ENCODE assay signal across 10 cellular contexts in the genomic region with DNA sequence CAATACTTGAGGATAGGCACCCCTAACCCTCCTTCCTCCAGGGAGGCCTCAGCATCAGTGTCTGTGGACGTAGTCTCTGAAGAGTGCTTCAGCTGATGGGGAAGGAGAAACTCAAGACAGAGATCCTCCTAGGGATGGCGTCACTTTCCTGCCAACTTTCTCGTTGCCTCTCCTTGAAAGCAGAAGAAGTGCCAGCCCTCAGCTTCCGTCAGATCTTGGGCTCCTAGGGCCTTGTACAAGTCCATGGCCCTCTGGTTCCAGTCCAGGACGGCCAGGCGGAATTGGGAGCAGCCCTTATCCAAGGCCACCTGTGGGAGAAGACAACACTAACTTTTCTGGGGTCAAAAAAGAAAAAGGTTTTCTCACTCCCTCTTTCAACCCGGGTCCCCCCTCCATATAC. TPM values are rescaled to one million over a fixed set of nuclear protein-coding genes. Genes with fewer than 3 reads are reported as not detected.
DNase-seq lines count a peak whose midpoint lies in the region; ATAC-seq, FAIRE-seq and TF ChIP-seq lines count a peak whose summit lies in the region.
"Had no signal": no experiment of that assay in that cellular context is flagged by ENCODE, and none has a peak within 500 bp of the region (broad histone marks: within the 10 kb centered on the region; RNA-seq: fewer than 3 reads in every experiment).

No MANE protein-coding gene starts in this region.

- no peak for TF ChIP-seq EP300 in H1 (IDR thresholded peaks at IDR 0.05; ENCODE audit: borderline replicate concordance in 1 of 2, low read depth in 2 of 2, low read length in 2 of 2)

- no peak overlapping the region for H2BK12ac ChIP-seq in H1 (ENCODE audit: low read depth, low read length)

- H3K23me2 ChIP-seq in H1 (ENCODE audit: low read depth, low read length), result peaks cover 8% of the 10 kb centered on the region

- no peak overlapping the region for H2AFZ ChIP-seq in H1 (ENCODE audit: low read length)

- no peak overlapping the region for H2BK15ac ChIP-seq in H1 (ENCODE audit: low read length)

- H3K14ac ChIP-seq in H1 (ENCODE audit: insufficient read length), result no peak overlapping the region

- H3K27ac ChIP-seq in H1 (ENCODE audit: low read depth, low read length), result no peak overlapping the region

- intact Hi-C loops in CD14-positive monocyte (cut with micrococcal nuclease), result loop anchor here (5.0 kb wide), 1 partner anchor 61 kb away; a partner anchor contains a TSS

- peaks cover 2% of the 10 kb centered on the region; the same call in 1 of the 2 replicates for H3K79me1 ChIP-seq in H1 (ENCODE audit: low read depth, low read length)

- peak overlapping the region in 1 of 4 experiments; percentile 64; a peak in 1 of 7 replicates for H3K9ac ChIP-seq in H1 (replicated peaks in 1 of 4; ENCODE audit: extremely low read depth in 1 of 4, low read depth in 3 of 4, low read length in 3 of 4)

- H3K9me3 Mint-ChIP-seq in CD14-positive monocyte, result no peaks in the 10 kb centered on the region
- H3K9me3 Mint-ChIP-seq in natural killer cell treated with Interleukin-12 subunit alpha and Interleukin-12 subunit beta and Interleukin-15 and Interleukin-18, amount 100 ng/mL, for 72 hours, result no peaks in the 10 kb centered on the region

- no peak for ATAC-seq in natural killer cell treated with Interleukin-12 subunit alpha and Interleukin-12 subunit beta and Interleukin-15 and Interleukin-18, amount 100 ng/mL, for 72 hours
- no peak for ATAC-seq in GM21576 (IDR thresholded peaks at IDR 0.05; ENCODE audit: unreplicated experiment)
- ATAC-seq in HG03520 (IDR thresholded peaks at IDR 0.05; ENCODE audit: unreplicated experiment), result no peak

- H4K5ac ChIP-seq in H1 (ENCODE audit: insufficient read length, low read depth, low read length), result peak overlapping the region; percentile 2

- no peak for TF ChIP-seq POLR2A in H1 (IDR thresholded peaks at IDR 0.05; ENCODE audit: control extremely low read depth in 1 of 2, low read depth in 2 of 2, low read length in 2 of 2)

- no peak for TF ChIP-seq CTCF in CD14-positive monocyte (IDR thresholded peaks at IDR 0.05)
- TF ChIP-seq CTCF in H1 (IDR thresholded peaks at IDR 0.05; ENCODE audit: control extremely low read depth in 1 of 3, insufficient read depth in 1 of 3, low read depth in 1 of 3, low read length in 3 of 3), result no peak

- DNase-seq in CD14-positive monocyte (ENCODE audit: low spot score) (peak; percentile 76), MV-4-11 (lab: John Stamatoyannopoulos, UW) (peak; percentile 41), H1 (ENCODE audit: low read depth in 1 of 2, low spot score in 2 of 2) (no peak), SW480 (ENCODE audit: low spot score) (no peak), dedifferentiated amniotic fluid mesenchymal stem cell (ENCODE audit: extremely low spot score) (no peak)
- no peak for DNase-seq in natural killer cell treated with Interleukin-12 subunit alpha and Interleukin-12 subunit beta and Interleukin-15 and Interleukin-18, amount 100 ng/mL, for 72 hours (ENCODE audit: low spot score)
- DNase-seq: activated CD4-positive, CD25-positive, alpha-beta regulatory T cell; NCI-H1694 treated with DMSO at 0.1 percent for 48 hours had no signal

- H3K79me2 ChIP-seq in H1 (ENCODE audit: control insufficient read depth in 1 of 2, insufficient read depth in 2 of 2, low read length in 2 of 2), result peaks cover 0 to 3% of the 10 kb centered on the region in 2 experiments; a peak in 1 of 4 replicates

- WGBS in H1 (ENCODE audit: extremely low coverage in 1 of 2, insufficient coverage in 1 of 2, insufficient read length in 1 of 2, insufficient replicate concordance in 2 of 2, low coverage in 1 of 2, low lambda C conversion rate in 2 of 2, missing lambda C conversion rate in 1 of 2), 2 experiments, result 94% methylated on average over 7 of the region's 7 CpGs; no CpG with 5 or more reads in 1 of the 2 experiments

- no peak for TF ChIP-seq RAD21 in H1 (IDR thresholded peaks at IDR 0.05 in 1 of 2, conservative IDR thresholded peaks at IDR 0.05 in 1 of 2; ENCODE audit: low read depth in 2 of 2, low read length in 2 of 2)

- H2BK120ac ChIP-seq in H1 (replicated peaks; ENCODE audit: low read depth, low read length), result no peak overlapping the region

- peak overlapping the region; percentile 72 to 77 for H3K4me2 ChIP-seq in H1 (ENCODE audit: insufficient read depth in 1 of 2, low read depth in 2 of 2, low read length in 2 of 2)

- peaks cover 0 to 4% (median 0%) of the 10 kb centered on the region in 4 experiments; a peak in 1 of 8 replicates for H3K36me3 ChIP-seq in H1 (ENCODE audit: control insufficient read depth in 2 of 4, insufficient read depth in 4 of 4, low read length in 3 of 4)

- POLR2A ChIA-PET in H1 (lab: Charles Lee; ENCODE audit: partially characterized antibody), result interaction anchor here (1.4 to 79.4 kb wide), 6 partner anchors 11 to 95 kb away, joined by 4 to 2272 read pairs (median 20); a partner anchor contains a TSS

- H3K4ac ChIP-seq in H1 (replicated peaks; ENCODE audit: insufficient read length, low read depth, low read length), result no peak overlapping the region

- no peak overlapping the region for H2BK5ac ChIP-seq in H1 (ENCODE audit: low read depth, low read length)

- no peak overlapping the region for H3K18ac ChIP-seq in H1 (ENCODE audit: extremely low read depth, low read length)

- H3K27me3 Mint-ChIP-seq in CD14-positive monocyte (ENCODE audit: low read depth in 3 of 3), result no peaks in the 10 kb centered on the region
- no peaks in the 10 kb centered on the region for H3K27me3 Mint-ChIP-seq in natural killer cell treated with Interleukin-12 subunit alpha and Interleukin-12 subunit beta and Interleukin-15 and Interleukin-18, amount 100 ng/mL, for 72 hours

- H3K4me3 Mint-ChIP-seq in CD14-positive monocyte, result peak overlapping the region; percentile 92 to 93
- peak overlapping the region; percentile 90 for H3K4me3 Mint-ChIP-seq in natural killer cell treated with Interleukin-12 subunit alpha and Interleukin-12 subunit beta and Interleukin-15 and Interleukin-18, amount 100 ng/mL, for 72 hours

- no peak overlapping the region for H3K23ac ChIP-seq in H1 (ENCODE audit: insufficient read length)

- H3K9me3 ChIP-seq in H1 (ENCODE audit: insufficient read depth in 2 of 2, low read depth in 1 of 2, low read length in 1 of 2), result no peaks in the 10 kb centered on the region

- no peak overlapping the region for H2BK20ac ChIP-seq in H1 (ENCODE audit: low read length)

- CTCF ChIA-PET in H1 (lab: Charles Lee; ENCODE audit: partially characterized antibody), result interaction anchor here (0.9 to 3.7 kb wide), 8 partner anchors 12 to 86 kb away, joined by 3 to 23 read pairs (median 7); a partner anchor contains a TSS

- no peak overlapping the region for H3K56ac ChIP-seq in H1 (replicated peaks; ENCODE audit: insufficient read length, low read depth, low read length)

- peaks cover 2 to 10% (median 4%) of the 10 kb centered on the region in 4 experiments; a peak in 5 of 7 replicates for H3K4me1 ChIP-seq in H1 (replicated peaks in 1 of 4; ENCODE audit: control insufficient read depth in 3 of 4, insufficient read depth in 4 of 4, low read length in 3 of 4)

- peaks cover 3 to 14% of the 10 kb centered on the region in 2 donors for H3K36me3 Mint-ChIP-seq in CD14-positive monocyte
- H3K36me3 Mint-ChIP-seq in natural killer cell treated with Interleukin-12 subunit alpha and Interleukin-12 subunit beta and Interleukin-15 and Interleukin-18, amount 100 ng/mL, for 72 hours, result no peaks in the 10 kb centered on the region

- H3K4me3 ChIP-seq in H1 (ENCODE audit: extremely low read depth in 1 of 4, insufficient read depth in 2 of 4, low read depth in 3 of 4, low read length in 4 of 4), result peak overlapping the region; percentile 72 to 98 (median 76); a peak in 7 of 8 replicates

- peaks cover 15% of the 10 kb centered on the region for H3K4me1 Mint-ChIP-seq in CD14-positive monocyte
- peaks cover 7 to 10% of the 10 kb centered on the region in 2 donors for H3K4me1 Mint-ChIP-seq in natural killer cell treated with Interleukin-12 subunit alpha and Interleukin-12 subunit beta and Interleukin-15 and Interleukin-18, amount 100 ng/mL, for 72 hours (ENCODE audit: low read depth in 2 of 2)

- no peaks in the 10 kb centered on the region for H4K20me1 ChIP-seq in H1 (replicated peaks in 1 of 2; ENCODE audit: control insufficient read depth in 1 of 2, insufficient read depth in 2 of 2, low read length in 2 of 2)

- no peak for FAIRE-seq in H1 (lab: Jason Lieb, UNC)

- H2AK5ac ChIP-seq in H1 (ENCODE audit: low read depth, low read length), result no peak overlapping the region

- no peak overlapping the region for H4K8ac ChIP-seq in H1 (ENCODE audit: extremely low read depth, insufficient read depth, low read length)

- H3K27ac Mint-ChIP-seq in CD14-positive monocyte, result peak overlapping the region; percentile 93 to 97 (median 95)
- peak overlapping the region in 1 of 2 donors; percentile 86 for H3K27ac Mint-ChIP-seq in natural killer cell treated with Interleukin-12 subunit alpha and Interleukin-12 subunit beta and Interleukin-15 and Interleukin-18, amount 100 ng/mL, for 72 hours

- no peak overlapping the region for H4K91ac ChIP-seq in H1 (replicated peaks; ENCODE audit: insufficient read length, low read length)

- H3K27me3 ChIP-seq in H1 (replicated peaks in 1 of 4; ENCODE audit: control insufficient read depth in 3 of 4, extremely low read depth in 1 of 4, insufficient read depth in 3 of 4, low read length in 3 of 4), result no peaks in the 10 kb centered on the region

RNA-seq across cellular contexts. Expression of a gene that starts 1.3 kb away (rescaled TPM):
- polyA plus RNA-seq in CD14-positive monocyte (10 to 100 TPM; 83.4 to 89.8 TPM), H1 (2011; rRNA removed) (36.4 and 36.5 TPM in 2 replicates)
- 72.3 and 75.3 TPM in 2 replicates for total RNA-seq in H1 (2021; fragmentation: NEBNext Ultra II Directional; extraction: Animal tissue kit (Norgen Biotek cat#: 25700))
- polyA plus RNA-seq in H1 (2011; cell fraction: cytosol; rRNA removed), result 46.4 TPM
- polyA plus RNA-seq in H1 (2011; cell fraction: nucleus; rRNA removed), result 63.4 TPM
- 98.6 to 121 TPM (median 104 TPM) in 4 replicates for polyA plus RNA-seq in H1 (2012, experiment 1 of 2)
- 96.8 TPM for polyA plus RNA-seq in H1 (2012, experiment 2 of 2)
- 77.9 TPM for polyA plus RNA-seq in H1 (2013, experiment 1 of 2)
- polyA plus RNA-seq in H1 (2013, experiment 2 of 2), result 70.6 TPM
- polyA minus RNA-seq in H1 (2011; rRNA and poly(A)+ RNA removed), result 11.9 and 15.4 TPM in 2 replicates
- 14.3 TPM for polyA minus RNA-seq in H1 (2011; cell fraction: cytosol; rRNA and poly(A)+ RNA removed)
- 9.5 TPM for polyA minus RNA-seq in H1 (2011; cell fraction: nucleus; rRNA and poly(A)+ RNA removed)
- 10 to 100 TPM; 32.8 to 41.1 TPM for total RNA-seq in natural killer cell treated with Interleukin-12 subunit alpha and Interleukin-12 subunit beta and Interleukin-15 and Interleukin-18, amount 100 ng/mL, for 72 hours

RNA-seq across cellular contexts. Expression of a gene that starts 3.6 kb away (rescaled TPM):
- polyA plus RNA-seq in CD14-positive monocyte, result under 1 TPM in 1 of 2 donors, not detected in 1; 0.43 TPM
- total RNA-seq in H1 (2021; fragmentation: NEBNext Ultra II Directional; extraction: Animal tissue kit (Norgen Biotek cat#: 25700)), result 0.69 and 1.2 TPM in 2 replicates
- polyA plus RNA-seq in H1 (2011; rRNA removed), result 1.1 and 1.3 TPM in 2 replicates
- polyA plus RNA-seq in H1 (2011; cell fraction: cytosol; rRNA removed), result 1.2 TPM
- polyA plus RNA-seq in H1 (2011; cell fraction: nucleus; rRNA removed), result 2.9 TPM
- polyA plus RNA-seq in H1 (2012, experiment 1 of 2), result 0.87 to 1.8 TPM (median 1.3 TPM) in 4 replicates
- 2.1 TPM for polyA plus RNA-seq in H1 (2012, experiment 2 of 2)
- 0.49 TPM for polyA plus RNA-seq in H1 (2013, experiment 1 of 2)
- polyA plus RNA-seq in H1 (2013, experiment 2 of 2), result 0.66 TPM
- 1.3 and 1.6 TPM in 2 replicates for polyA minus RNA-seq in H1 (2011; rRNA and poly(A)+ RNA removed)
- polyA minus RNA-seq in H1 (2011; cell fraction: cytosol; rRNA and poly(A)+ RNA removed), result not detected
- polyA minus RNA-seq in H1 (2011; cell fraction: nucleus; rRNA and poly(A)+ RNA removed), result 0.70 TPM
- not detected for total RNA-seq in natural killer cell treated with Interleukin-12 subunit alpha and Interleukin-12 subunit beta and Interleukin-15 and Interleukin-18, amount 100 ng/mL, for 72 hours

RNA-seq across cellular contexts. Expression of a gene that starts 11.6 kb away (rescaled TPM):
- polyA plus RNA-seq in CD14-positive monocyte (1 to 10 TPM; 6.2 to 9.2 TPM), H1 (2011; rRNA removed) (44.0 and 63.3 TPM in 2 replicates)
- 26.2 and 26.8 TPM in 2 replicates for total RNA-seq in H1 (2021; fragmentation: NEBNext Ultra II Directional; extraction: Animal tissue kit (Norgen Biotek cat#: 25700))
- 29.1 TPM for polyA plus RNA-seq in H1 (2011; cell fraction: cytosol; rRNA removed)
- 90.6 TPM for polyA plus RNA-seq in H1 (2011; cell fraction: nucleus; rRNA removed)
- polyA plus RNA-seq in H1 (2012, experiment 1 of 2), result 21.8 to 29.7 TPM (median 28.2 TPM) in 4 replicates
- 17.1 TPM for polyA plus RNA-seq in H1 (2012, experiment 2 of 2)
- 22.7 TPM for polyA plus RNA-seq in H1 (2013, experiment 1 of 2)
- 20.5 TPM for polyA plus RNA-seq in H1 (2013, experiment 2 of 2)
- 21.9 and 25.0 TPM in 2 replicates for polyA minus RNA-seq in H1 (2011; rRNA and poly(A)+ RNA removed)
- polyA minus RNA-seq in H1 (2011; cell fraction: cytosol; rRNA and poly(A)+ RNA removed), result 13.2 TPM
- polyA minus RNA-seq in H1 (2011; cell fraction: nucleus; rRNA and poly(A)+ RNA removed), result 18.2 TPM
- 10 to 100 TPM; 42.7 to 56.6 TPM for total RNA-seq in natural killer cell treated with Interleukin-12 subunit alpha and Interleukin-12 subunit beta and Interleukin-15 and Interleukin-18, amount 100 ng/mL, for 72 hours

RNA-seq across cellular contexts. Expression of a gene that starts 24.4 kb away (rescaled TPM):
- polyA plus RNA-seq in CD14-positive monocyte, result not detected
- 19.8 and 21.0 TPM in 2 replicates for total RNA-seq in H1 (2021; fragmentation: NEBNext Ultra II Directional; extraction: Animal tissue kit (Norgen Biotek cat#: 25700))
- 9.1 and 12.6 TPM in 2 replicates for polyA plus RNA-seq in H1 (2011; rRNA removed)
- polyA plus RNA-seq in H1 (2011; cell fraction: cytosol; rRNA removed), result 4.0 TPM
- polyA plus RNA-seq in H1 (2011; cell fraction: nucleus; rRNA removed), result 10.8 TPM
- polyA plus RNA-seq in H1 (2012, experiment 1 of 2), result 14.7 to 25.4 TPM (median 20.2 TPM) in 4 replicates
- 18.6 TPM for polyA plus RNA-seq in H1 (2012, experiment 2 of 2)
- polyA plus RNA-seq in H1 (2013, experiment 1 of 2), result 36.4 TPM
- polyA plus RNA-seq in H1 (2013, experiment 2 of 2), result 38.8 TPM
- polyA minus RNA-seq in H1 (2011; rRNA and poly(A)+ RNA removed), result 12.0 and 12.6 TPM in 2 replicates
- 19.2 TPM for polyA minus RNA-seq in H1 (2011; cell fraction: cytosol; rRNA and poly(A)+ RNA removed)
- polyA minus RNA-seq in H1 (2011; cell fraction: nucleus; rRNA and poly(A)+ RNA removed), result 9.9 TPM
- under 1 TPM in 1 of 2 donors, not detected in 1; 0.25 TPM for total RNA-seq in natural killer cell treated with Interleukin-12 subunit alpha and Interleukin-12 subunit beta and Interleukin-15 and Interleukin-18, amount 100 ng/mL, for 72 hours

RNA-seq across cellular contexts. Expression of a gene that starts 36.4 kb away (rescaled TPM):
- polyA plus RNA-seq in CD14-positive monocyte (1 to 10 TPM in 1 of 2 donors, under 1 TPM in 1; 0.86 to 1.2 TPM), H1 (2011; rRNA removed) (26.8 and 39.8 TPM in 2 replicates)
- 14.3 and 15.2 TPM in 2 replicates for total RNA-seq in H1 (2021; fragmentation: NEBNext Ultra II Directional; extraction: Animal tissue kit (Norgen Biotek cat#: 25700))
- polyA plus RNA-seq in H1 (2011; cell fraction: cytosol; rRNA removed), result 20.1 TPM
- polyA plus RNA-seq in H1 (2011; cell fraction: nucleus; rRNA removed), result 20.9 TPM
- 13.9 to 20.3 TPM (median 19.3 TPM) in 4 replicates for polyA plus RNA-seq in H1 (2012, experiment 1 of 2)
- polyA plus RNA-seq in H1 (2012, experiment 2 of 2), result 21.6 TPM
- 16.8 TPM for polyA plus RNA-seq in H1 (2013, experiment 1 of 2)
- polyA plus RNA-seq in H1 (2013, experiment 2 of 2), result 14.8 TPM
- 2.9 and 4.6 TPM in 2 replicates for polyA minus RNA-seq in H1 (2011; rRNA and poly(A)+ RNA removed)
- polyA minus RNA-seq in H1 (2011; cell fraction: cytosol; rRNA and poly(A)+ RNA removed), result 7.6 TPM
- 12.0 TPM for polyA minus RNA-seq in H1 (2011; cell fraction: nucleus; rRNA and poly(A)+ RNA removed)
- under 1 TPM in 1 of 2 donors, not detected in 1; 0.26 TPM for total RNA-seq in natural killer cell treated with Interleukin-12 subunit alpha and Interleukin-12 subunit beta and Interleukin-15 and Interleukin-18, amount 100 ng/mL, for 72 hours

Comparison
In these comparisons a context has a peak if more than half of its experiments do, and no peak if none do; other contexts are left out.
1. DNase-seq: peak in CD14-positive monocyte (single experiment) and MV-4-11 (single experiment); none in H1 (0 of 2), natural killer cell treated with Interleukin-12 subunit alpha and Interleukin-12 subunit beta and Interleukin-15 and Interleukin-18, amount 100 ng/mL, for 72 hours (single experiment), SW480 (single experiment) and dedifferentiated amniotic fluid mesenchymal stem cell (single experiment).